Comparison of ENCODE assay signal across 1 cellular context in genomic region chr6:105402981-105403935, GRCh38.
TF ChIP-seq lines count a peak whose summit lies in the region.

PREP (minus strand) TSS chr6:105403082; CDS start chr6:105402891, 191 bp downstream.

TF ChIP-seq in WTC11, 78 proteins besides CTCF, POLR2A, EP300 and RAD21 (continued from another document):
- 0 out of 2 replicates have a peak, but pooled peaks have one; percentile 41 for TF ChIP-seq TEAD1 (CRISPR knock-in tag; IDR thresholded peaks at IDR 0.05)
- TF ChIP-seq ZNF138 (CRISPR knock-in tag; conservative IDR thresholded peaks at IDR 0.05): no peak
- TF ChIP-seq E2F1 (CRISPR knock-in tag; IDR thresholded peaks at IDR 0.05): no peak
- no peak for TF ChIP-seq ELF4 (CRISPR knock-in tag; IDR thresholded peaks at IDR 0.05; ENCODE audit: low read depth)
- no peak for TF ChIP-seq STAT6 (CRISPR knock-in tag; conservative IDR thresholded peaks at IDR 0.05; ENCODE audit: low read depth)
- TF ChIP-seq OVOL2 (CRISPR knock-in tag; IDR thresholded peaks at IDR 0.05; ENCODE audit: borderline replicate concordance): no peak
- TF ChIP-seq ZBTB43 (CRISPR knock-in tag; IDR thresholded peaks at IDR 0.05): 0 out of 2 replicates have a peak, but pooled peaks have one; percentile 1
- no peak for TF ChIP-seq TCF7 (CRISPR knock-in tag; IDR thresholded peaks at IDR 0.05; ENCODE audit: low read depth)
- peak; percentile 85 for TF ChIP-seq FOXP1 (CRISPR knock-in tag; IDR thresholded peaks at IDR 0.05; ENCODE audit: borderline replicate concordance)
- TF ChIP-seq NFE2L1 (CRISPR knock-in tag; IDR thresholded peaks at IDR 0.05): peak; percentile 38; the same call in 1 of the 2 replicates
- no peak for TF ChIP-seq CBFB (CRISPR knock-in tag; IDR thresholded peaks at IDR 0.05; ENCODE audit: low read depth)
- 0 out of 2 replicates have a peak, but pooled peaks have one; percentile 46 for TF ChIP-seq SP1 (CRISPR knock-in tag; conservative IDR thresholded peaks at IDR 0.05)
- no peak for TF ChIP-seq FOXK1 (CRISPR knock-in tag; IDR thresholded peaks at IDR 0.05)
- no peak for TF ChIP-seq ZMAT4 (CRISPR knock-in tag; IDR thresholded peaks at IDR 0.05)
- no peak for TF ChIP-seq ATF1 (CRISPR knock-in tag; IDR thresholded peaks at IDR 0.05)
- TF ChIP-seq ARID4B (CRISPR knock-in tag; IDR thresholded peaks at IDR 0.05; ENCODE audit: borderline replicate concordance): no peak
- TF ChIP-seq ETV6 (CRISPR knock-in tag; IDR thresholded peaks at IDR 0.05): no peak
- TF ChIP-seq HMGXB4 (CRISPR knock-in tag; IDR thresholded peaks at IDR 0.05): peak; percentile 69
- no peak for TF ChIP-seq ZNF512 (CRISPR knock-in tag; IDR thresholded peaks at IDR 0.05; ENCODE audit: borderline replicate concordance)
